ENCODE assay signal across 1 cellular context in the genomic region with DNA sequence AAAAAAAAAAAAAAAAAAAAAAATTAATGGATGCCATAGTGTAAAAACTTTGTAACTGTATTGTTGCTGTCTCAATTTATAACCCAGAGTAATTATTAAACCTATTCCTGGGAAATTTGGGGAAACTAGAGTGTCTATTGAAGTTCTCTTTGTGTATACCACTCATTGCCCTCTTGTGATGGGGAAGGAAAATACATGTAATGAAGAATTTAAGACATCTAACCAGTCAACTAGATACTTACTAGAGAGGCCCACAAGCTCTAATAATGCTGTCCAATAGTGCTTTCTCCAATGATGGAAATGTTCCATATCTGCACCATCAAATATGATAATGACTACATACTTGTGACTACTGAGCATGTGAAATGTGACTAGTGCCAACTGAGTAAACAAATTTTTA.
TF ChIP-seq lines count a peak whose summit lies in the region.

No MANE protein-coding gene starts in this region.

TF ChIP-seq in IMR-90, 13 proteins besides CTCF, POLR2A, EP300 and RAD21 (continued from another document):
- TF ChIP-seq CHD1 (IDR thresholded peaks at IDR 0.05; ENCODE audit: low read depth, low read length) (no peak), MAFK (IDR thresholded peaks at IDR 0.05; ENCODE audit: low read depth, low read length) (no peak), RFX5 (IDR thresholded peaks at IDR 0.05; ENCODE audit: low read depth, low read length) (no peak), MXI1 (IDR thresholded peaks at IDR 0.05; ENCODE audit: borderline replicate concordance, low read depth, low read length) (no peak), SMC3 (IDR thresholded peaks at IDR 0.05; ENCODE audit: low read depth, low read length) (no peak), RCOR1 (IDR thresholded peaks at IDR 0.05; ENCODE audit: insufficient replicate concordance, low read length) (no peak), BHLHE40 (IDR thresholded peaks at IDR 0.05; ENCODE audit: low read depth, low read length) (no peak)
- TF ChIP-seq, protein P1, sequence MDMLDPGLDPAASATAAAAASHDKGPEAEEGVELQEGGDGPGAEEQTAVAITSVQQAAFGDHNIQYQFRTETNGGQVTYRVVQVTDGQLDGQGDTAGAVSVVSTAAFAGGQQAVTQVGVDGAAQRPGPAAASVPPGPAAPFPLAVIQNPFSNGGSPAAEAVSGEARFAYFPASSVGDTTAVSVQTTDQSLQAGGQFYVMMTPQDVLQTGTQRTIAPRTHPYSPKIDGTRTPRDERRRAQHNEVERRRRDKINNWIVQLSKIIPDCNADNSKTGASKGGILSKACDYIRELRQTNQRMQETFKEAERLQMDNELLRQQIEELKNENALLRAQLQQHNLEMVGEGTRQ (IDR thresholded peaks at IDR 0.05; ENCODE audit: low read depth, low read length): no peak
